In genomic region chr9:134325096-134325812, GRCh38 we compare ENCODE assay signal across 8 cellular contexts. TPM values are rescaled to one million over a fixed set of nuclear protein-coding genes. Genes with fewer than 3 reads are reported as not detected.
DNase-seq lines count a peak whose midpoint lies in the region; ATAC-seq and TF ChIP-seq lines count a peak whose summit lies in the region.

No MANE protein-coding gene starts in this region.

- TF ChIP-seq EP300 in suprapubic skin (IDR thresholded peaks at IDR 0.05), result no peak

- TF ChIP-seq CTCF in GM12864 (IDR thresholded peaks at IDR 0.05; ENCODE audit: low read depth, low read length, missing control alignments) (no peak), liver (IDR thresholded peaks at IDR 0.05; ENCODE audit: low read depth, low read length, missing input control) (no peak), suprapubic skin (IDR thresholded peaks at IDR 0.05) (no peak)

- no peak for ATAC-seq in GM21526 (IDR thresholded peaks at IDR 0.05; ENCODE audit: low FRiP score, unreplicated experiment)
- ATAC-seq in GM18861 (IDR thresholded peaks at IDR 0.05; ENCODE audit: unreplicated experiment), result no peak

- no peak for DNase-seq in GM12864 (ENCODE audit: low read depth)
- DNase-seq in RPMI7951 (ENCODE audit: low read depth), result peak; percentile 40
- DNase-seq in suprapubic skin (ENCODE audit: low spot score in 2 of 2), result peak in 1 of 2 donors; percentile 87
- DNase-seq in NCI-H510A treated with DMSO at 0.1 percent for 48 hours (lab: John Stamatoyannopoulos, UW), result no peak

- TF ChIP-seq POLR2A in suprapubic skin (IDR thresholded peaks at IDR 0.05), result no peak

- no peaks in the 10 kb centered on the region for H3K36me3 ChIP-seq in liver (ENCODE audit: control insufficient read depth in 4 of 4, insufficient read depth in 3 of 4, low read depth in 1 of 4, low read length in 3 of 4)
- H3K36me3 ChIP-seq in suprapubic skin, result no peaks in the 10 kb centered on the region

- H3K27me3 ChIP-seq in liver (ENCODE audit: control insufficient read depth in 4 of 4, insufficient read depth in 4 of 4, low read length in 3 of 4) (no peaks in the 10 kb centered on the region), suprapubic skin (no peaks in the 10 kb centered on the region)

- H3K27ac ChIP-seq in cingulate gyrus (ENCODE audit: low read depth, low read length) (peak overlapping the region; percentile 92), liver (ENCODE audit: low read depth in 1 of 2, low read length in 2 of 2) (peak overlapping the region; percentile 100), suprapubic skin (peak overlapping the region; percentile 97)

- peak overlapping the region; percentile 97 to 98 for H3K9ac ChIP-seq in liver (ENCODE audit: low read depth in 1 of 2, low read length in 2 of 2)

- TF ChIP-seq RAD21 in liver (IDR thresholded peaks at IDR 0.05), result peak in 1 of 2 donors; percentile 20

- peaks cover 29 to 65% (median 45%) of the 10 kb centered on the region in 4 donors for H3K4me1 ChIP-seq in liver (ENCODE audit: control insufficient read depth in 4 of 4, insufficient read depth in 4 of 4, low read length in 3 of 4)
- H3K4me1 ChIP-seq in suprapubic skin, result peaks cover 50% of the 10 kb centered on the region

- H3K9me3 ChIP-seq in liver (ENCODE audit: control insufficient read depth in 4 of 4, low read length in 3 of 4) (no peaks in the 10 kb centered on the region), suprapubic skin (no peaks in the 10 kb centered on the region)

- H3K4me3 ChIP-seq in GM12864 (ENCODE audit: low read depth, low read length) (peak overlapping the region; percentile 43), liver (ENCODE audit: low read depth in 1 of 3, low read length in 3 of 3) (peak overlapping the region; percentile 75 to 93 (median 79)), suprapubic skin (peak overlapping the region; percentile 79)

- WGBS in liver, result 2% methylated on average over 63 of the region's 63 CpGs
- WGBS in suprapubic skin, result under 1% methylated on average over 40 of the region's 63 CpGs

TF ChIP-seq in liver, 16 proteins besides CTCF, POLR2A, EP300 and RAD21:
- TF ChIP-seq ZBTB33 (IDR thresholded peaks at IDR 0.05), result no peak
- TF ChIP-seq RXRA (IDR thresholded peaks at IDR 0.05), result peak; percentile 34 to 56
- no peak for TF ChIP-seq HNF4G (IDR thresholded peaks at IDR 0.05)
- TF ChIP-seq JUND (IDR thresholded peaks at IDR 0.05), result no peak
- peak; percentile 69 for TF ChIP-seq YY1 (IDR thresholded peaks at IDR 0.05)
- peak; percentile 34 to 40 for TF ChIP-seq HNF4A (conservative IDR thresholded peaks at IDR 0.05)
- TF ChIP-seq, protein P1, sequence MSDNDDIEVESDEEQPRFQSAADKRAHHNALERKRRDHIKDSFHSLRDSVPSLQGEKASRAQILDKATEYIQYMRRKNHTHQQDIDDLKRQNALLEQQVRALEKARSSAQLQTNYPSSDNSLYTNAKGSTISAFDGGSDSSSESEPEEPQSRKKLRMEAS (IDR thresholded peaks at IDR 0.05), result no peak
- TF ChIP-seq, protein P2, sequence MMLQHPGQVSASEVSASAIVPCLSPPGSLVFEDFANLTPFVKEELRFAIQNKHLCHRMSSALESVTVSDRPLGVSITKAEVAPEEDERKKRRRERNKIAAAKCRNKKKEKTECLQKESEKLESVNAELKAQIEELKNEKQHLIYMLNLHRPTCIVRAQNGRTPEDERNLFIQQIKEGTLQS (IDR thresholded peaks at IDR 0.05), result no peak
- TF ChIP-seq NR2F2 (IDR thresholded peaks at IDR 0.05), result no peak
- TF ChIP-seq SP1 (IDR thresholded peaks at IDR 0.05), result no peak
- TF ChIP-seq GABPA (IDR thresholded peaks at IDR 0.05 in 1 of 2, conservative IDR thresholded peaks at IDR 0.05 in 1 of 2), result no peak
- no peak for TF ChIP-seq EGR1 (IDR thresholded peaks at IDR 0.05; ENCODE audit: low read depth in 2 of 2)
- no peak for TF ChIP-seq FOXA2 (IDR thresholded peaks at IDR 0.05)
- peak; percentile 31 for TF ChIP-seq TAF1 (conservative IDR thresholded peaks at IDR 0.05)
- TF ChIP-seq FOXA1 (IDR thresholded peaks at IDR 0.05), result no peak
- TF ChIP-seq, protein P3, sequence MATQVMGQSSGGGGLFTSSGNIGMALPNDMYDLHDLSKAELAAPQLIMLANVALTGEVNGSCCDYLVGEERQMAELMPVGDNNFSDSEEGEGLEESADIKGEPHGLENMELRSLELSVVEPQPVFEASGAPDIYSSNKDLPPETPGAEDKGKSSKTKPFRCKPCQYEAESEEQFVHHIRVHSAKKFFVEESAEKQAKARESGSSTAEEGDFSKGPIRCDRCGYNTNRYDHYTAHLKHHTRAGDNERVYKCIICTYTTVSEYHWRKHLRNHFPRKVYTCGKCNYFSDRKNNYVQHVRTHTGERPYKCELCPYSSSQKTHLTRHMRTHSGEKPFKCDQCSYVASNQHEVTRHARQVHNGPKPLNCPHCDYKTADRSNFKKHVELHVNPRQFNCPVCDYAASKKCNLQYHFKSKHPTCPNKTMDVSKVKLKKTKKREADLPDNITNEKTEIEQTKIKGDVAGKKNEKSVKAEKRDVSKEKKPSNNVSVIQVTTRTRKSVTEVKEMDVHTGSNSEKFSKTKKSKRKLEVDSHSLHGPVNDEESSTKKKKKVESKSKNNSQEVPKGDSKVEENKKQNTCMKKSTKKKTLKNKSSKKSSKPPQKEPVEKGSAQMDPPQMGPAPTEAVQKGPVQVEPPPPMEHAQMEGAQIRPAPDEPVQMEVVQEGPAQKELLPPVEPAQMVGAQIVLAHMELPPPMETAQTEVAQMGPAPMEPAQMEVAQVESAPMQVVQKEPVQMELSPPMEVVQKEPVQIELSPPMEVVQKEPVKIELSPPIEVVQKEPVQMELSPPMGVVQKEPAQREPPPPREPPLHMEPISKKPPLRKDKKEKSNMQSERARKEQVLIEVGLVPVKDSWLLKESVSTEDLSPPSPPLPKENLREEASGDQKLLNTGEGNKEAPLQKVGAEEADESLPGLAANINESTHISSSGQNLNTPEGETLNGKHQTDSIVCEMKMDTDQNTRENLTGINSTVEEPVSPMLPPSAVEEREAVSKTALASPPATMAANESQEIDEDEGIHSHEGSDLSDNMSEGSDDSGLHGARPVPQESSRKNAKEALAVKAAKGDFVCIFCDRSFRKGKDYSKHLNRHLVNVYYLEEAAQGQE (IDR thresholded peaks at IDR 0.05), result peak; percentile 13
TF ChIP-seq in liver: peak in this region for 5.

RNA-seq across cellular contexts. Expression of gene RXRA, which starts 1.0 kb away (rescaled TPM):
- 3.5 and 5.1 TPM in 2 replicates for total RNA-seq in RPMI7951 (2014; rRNA removed; shearing (Covaris generic))
- total RNA-seq in liver (100 to 1,000 TPM in 1 of 2 donors, 10 to 100 TPM in 1; 41.5 to 116 TPM), suprapubic skin (100 to 1,000 TPM; 165 to 240 (median 185) TPM)
- 100 to 1,000 TPM in 1 of 2 donors, 10 to 100 TPM in 1; 46.8 to 101 TPM for polyA plus RNA-seq in liver
